In the genomic region with DNA sequence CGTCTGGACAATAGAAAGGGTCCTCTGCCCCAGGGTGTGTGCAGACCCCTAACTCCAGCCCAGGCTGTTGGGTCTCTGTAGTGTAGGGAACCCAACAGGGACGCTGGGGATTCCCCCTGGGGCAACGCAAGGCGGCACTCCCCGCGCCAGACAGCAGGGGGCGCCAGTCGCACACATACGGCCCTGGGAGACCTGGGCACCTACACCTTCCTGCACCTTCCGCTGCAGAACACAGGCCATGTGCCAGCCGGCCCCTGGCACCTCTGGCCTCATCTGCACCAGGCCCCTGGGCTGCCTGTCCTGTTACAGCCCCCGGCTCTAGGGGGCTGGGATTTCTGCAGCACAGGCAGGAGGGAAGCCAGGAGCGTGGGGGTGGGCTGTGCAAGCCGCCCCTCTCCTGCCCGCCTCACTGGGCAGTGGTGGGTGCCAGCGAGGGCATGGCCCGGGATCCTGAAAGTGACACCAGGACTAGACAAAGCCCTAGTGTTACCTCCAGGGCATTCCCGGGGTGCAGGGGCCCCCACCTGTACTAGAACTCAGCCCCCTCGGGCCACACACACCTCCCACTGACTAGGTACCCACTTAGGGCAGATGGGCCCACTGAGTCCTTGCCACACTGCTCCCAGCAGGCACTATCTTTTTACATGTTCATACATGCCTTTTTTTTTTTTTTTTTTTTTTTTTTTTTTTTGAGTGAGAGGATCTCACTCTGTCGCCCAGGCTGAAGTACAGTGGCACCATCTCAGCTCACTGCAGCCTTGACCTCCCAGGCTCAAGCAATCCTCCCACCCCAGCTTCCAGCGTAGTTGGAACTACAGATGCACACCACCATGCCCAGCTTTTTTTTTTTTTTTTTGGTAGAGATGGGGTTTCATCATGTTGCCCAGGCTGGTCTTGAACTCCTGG, we compare ENCODE assay signal across 9 cellular contexts. TPM values are rescaled to one million over a fixed set of nuclear protein-coding genes. Genes with fewer than 3 reads are reported as not detected.
DNase-seq lines count a peak whose midpoint lies in the region; ATAC-seq and TF ChIP-seq lines count a peak whose summit lies in the region.
"Had no signal": no experiment of that assay in that cellular context is flagged by ENCODE, and none has a peak within 500 bp of the region (broad histone marks: within the 10 kb centered on the region; RNA-seq: fewer than 3 reads in every experiment).

No MANE protein-coding gene starts in this region.

- POLR2A ChIA-PET in PC-9 (lab: Charles Lee; ENCODE audit: unreplicated experiment) = interaction anchor here (0.5 kb wide), 1 partner anchor 41 kb away, joined by 3 read pairs; no protein-coding TSS in a partner anchor

- H3K9me3 Mint-ChIP-seq in CD14-positive monocyte = no peaks in the 10 kb centered on the region
- H3K9me3 Mint-ChIP-seq: IgD-negative memory B cell had no signal

- in situ Hi-C loops in transverse colon (cut with MboI; ENCODE audit: low pct_ligation_motif_present in 1 of 4, low pct_unique_long_range_greater_than_20kb in 1 of 4, low sequenced_read_pairs in 3 of 4) = loop anchor here in 2 of 4 donors (5.0 to 25.0 kb wide), 2 partner anchors 94 to 114 kb away; partner anchors contain the start of gene CCDC85C (in 1 of the 2)

- H3K9me3 ChIP-seq in PC-9 (ENCODE audit: insufficient read depth, low read depth) (no peaks in the 10 kb centered on the region), ovary (no peaks in the 10 kb centered on the region), transverse colon (no peaks in the 10 kb centered on the region)

- peaks cover 2% of the 10 kb centered on the region for H3K4me1 Mint-ChIP-seq in CD14-positive monocyte
- H3K4me1 Mint-ChIP-seq: IgD-negative memory B cell had no signal

- peaks cover 0 to 2% of the 10 kb centered on the region in 2 donors for H3K36me3 Mint-ChIP-seq in CD14-positive monocyte

- CTCF ChIA-PET in PC-9 (lab: Charles Lee) = interaction anchor here (0.7 kb wide), 1 partner anchor 11 kb away, joined by 7 read pairs; no protein-coding TSS in a partner anchor

- no peaks in the 10 kb centered on the region for H4K20me1 ChIP-seq in PC-9 (ENCODE audit: insufficient read depth)

- DNase-seq in CD14-positive monocyte (ENCODE audit: low spot score) (peak; percentile 55), HT1080 (ENCODE audit: low read depth) (peak; percentile 68), PC-9 (peak; percentile 35 to 51), activated T-helper 1 cell treated with Interleukin-2 at 50 U/mL for 16 hours (ENCODE audit: low read depth) (peak; percentile 67), foreskin fibroblast (peak; percentile 18 to 73), ovary (peak; percentile 59 to 88 (median 81)), transverse colon (peak; percentile 86)

- H3K27ac Mint-ChIP-seq in CD14-positive monocyte = no peak overlapping the region
- H3K27ac Mint-ChIP-seq: IgD-negative memory B cell had no signal

- H3K4me2 ChIP-seq in PC-9 = no peak overlapping the region

- H3K27me3 Mint-ChIP-seq in CD14-positive monocyte (ENCODE audit: low read depth in 3 of 3) = peaks cover 0 to 9% (median 5%) of the 10 kb centered on the region in 3 donors
- H3K27me3 Mint-ChIP-seq: IgD-negative memory B cell had no signal

- no peak overlapping the region for H2AFZ ChIP-seq in PC-9

- TF ChIP-seq POLR2A in ovary (IDR thresholded peaks at IDR 0.05) (no peak), transverse colon (IDR thresholded peaks at IDR 0.05) (no peak)

- no TSS peak for BruUV-seq in PC-9 (replicated peaks; lab: Mats Ljungman, UMichigan)

- intact Hi-C loops in CD14-positive monocyte (cut with micrococcal nuclease) = loop anchor here (2.0 to 5.0 kb wide), 3 partner anchors 109 to 364 kb away; no protein-coding TSS in a partner anchor
- intact Hi-C loops in PC-9 (cut with micrococcal nuclease; ENCODE audit: unreplicated experiment) = loop anchor here (2.0 kb wide), 1 partner anchor 110 kb away; no protein-coding TSS in a partner anchor
- intact Hi-C loops in ovary (cut with DNase I) = loop anchor here (2.0 to 10.0 kb wide), 3 partner anchors 110 to 369 kb away; no protein-coding TSS in a partner anchor
- intact Hi-C loops in transverse colon (cut with DNase I; ENCODE audit: low total_unique reads) = loop anchor here (1.0 to 2.0 kb wide), 2 partner anchors 42 to 110 kb away; no protein-coding TSS in a partner anchor

- H3K36me3 ChIP-seq in PC-9 (ENCODE audit: low read depth) (no peaks in the 10 kb centered on the region), ovary (no peaks in the 10 kb centered on the region), transverse colon (no peaks in the 10 kb centered on the region)

- no peak overlapping the region for H3K4me3 Mint-ChIP-seq in CD14-positive monocyte
- H3K4me3 Mint-ChIP-seq: IgD-negative memory B cell had no signal

- H3K27me3 ChIP-seq in PC-9 (ENCODE audit: insufficient read depth, low read depth) = no peaks in the 10 kb centered on the region
- H3K27me3 ChIP-seq in ovary = no peaks in the 10 kb centered on the region
- no peaks in the 10 kb centered on the region for H3K27me3 ChIP-seq in transverse colon

- H3K9me2 ChIP-seq in PC-9 (ENCODE audit: insufficient read depth) = no peaks in the 10 kb centered on the region

- TF ChIP-seq CTCF in CD14-positive monocyte (IDR thresholded peaks at IDR 0.05) = peak; percentile 98
- peak; percentile 84 for TF ChIP-seq CTCF in PC-9 (conservative IDR thresholded peaks at IDR 0.05)
- peak; percentile 93 for TF ChIP-seq CTCF in foreskin fibroblast (IDR thresholded peaks at IDR 0.05; ENCODE audit: low read depth, low read length)
- peak; percentile 88 to 95 (median 91) for TF ChIP-seq CTCF in ovary (IDR thresholded peaks at IDR 0.05)
- peak; percentile 95 to 99 (median 97) for TF ChIP-seq CTCF in transverse colon (IDR thresholded peaks at IDR 0.05)

- H3K4me3 ChIP-seq in PC-9 (no peak overlapping the region), foreskin fibroblast (ENCODE audit: low read depth in 1 of 2, low read length in 2 of 2) (no peak overlapping the region), ovary (no peak overlapping the region), transverse colon (no peak overlapping the region)

- no peak overlapping the region for H3K27ac ChIP-seq in PC-9
- no peak overlapping the region for H3K27ac ChIP-seq in ovary
- H3K27ac ChIP-seq in transverse colon = no peak overlapping the region

- no peak for TF ChIP-seq EP300 in ovary (IDR thresholded peaks at IDR 0.05)
- TF ChIP-seq EP300 in transverse colon (IDR thresholded peaks at IDR 0.05; ENCODE audit: low read depth) = no peak

- WGBS in ovary, 3 donors = 27 to 28% (median 27%) methylated on average over 21 of the region's 21 CpGs
- 49 to 83% methylated on average over 1 to 11 of the region's 21 CpGs for WGBS in transverse colon (ENCODE audit: low coverage in 1 of 2), 2 donors

- H3K79me2 ChIP-seq in PC-9 (ENCODE audit: low read depth) = no peaks in the 10 kb centered on the region

- peak; percentile 78 for ATAC-seq in GM19351 (IDR thresholded peaks at IDR 0.05; ENCODE audit: unreplicated experiment)

- H3F3A ChIP-seq in PC-9 (ENCODE audit: insufficient read depth, low read depth) = no peaks in the 10 kb centered on the region

- H3K4me1 ChIP-seq in PC-9 (replicated peaks; ENCODE audit: insufficient read depth) (no peaks in the 10 kb centered on the region), ovary (ENCODE audit: insufficient read depth) (peaks cover 16% of the 10 kb centered on the region), transverse colon (peaks cover 14 to 26% (median 19%) of the 10 kb centered on the region in 4 donors)

RNA-seq across cellular contexts. Expression of gene CCNK, which starts 37.5 kb away (rescaled TPM):
- polyA plus RNA-seq in CD14-positive monocyte (10 to 100 TPM in 1 of 2 donors, 1 to 10 TPM in 1; 7.7 to 14.7 TPM), ovary (10 to 100 TPM; 17.3 to 60.0 TPM)
- total RNA-seq in HT1080 (2014; rRNA removed; shearing (Covaris generic)) = 6.6 and 14.1 TPM in 2 replicates
- polyA plus RNA-seq in HT1080 (2015; cell fraction: cytosol; rRNA removed) = 57.8 and 74.8 TPM in 2 replicates
- 51.4 and 58.2 TPM in 2 replicates for polyA plus RNA-seq in HT1080 (2015; cell fraction: nucleus; rRNA removed)
- total RNA-seq in PC-9 (2021) (9.7 and 19.0 TPM in 2 replicates), ovary (10 to 100 TPM; 22.9 to 50.6 (median 46.8) TPM), transverse colon (10 to 100 TPM; 14.5 to 42.6 (median 31.3) TPM)

RNA-seq across cellular contexts. Expression of gene SETD3, which starts 38.0 kb away (rescaled TPM):
- polyA plus RNA-seq in CD14-positive monocyte (10 to 100 TPM; 38.7 to 39.5 TPM), ovary (10 to 100 TPM; 27.9 to 52.9 TPM)
- total RNA-seq in HT1080 (2014; rRNA removed; shearing (Covaris generic)) = 36.6 and 37.7 TPM in 2 replicates
- polyA plus RNA-seq in HT1080 (2015; cell fraction: cytosol; rRNA removed) = 46.2 and 50.7 TPM in 2 replicates
- polyA plus RNA-seq in HT1080 (2015; cell fraction: nucleus; rRNA removed) = 28.8 and 30.7 TPM in 2 replicates
- total RNA-seq in PC-9 (2021) (13.0 and 13.4 TPM in 2 replicates), ovary (100 to 1,000 TPM in 2 of 7 donors, 10 to 100 TPM in 5; 68.6 to 133 (median 87.4) TPM), transverse colon (100 to 1,000 TPM in 1 of 4 donors, 10 to 100 TPM in 3; 50.1 to 224 (median 68.8) TPM)
